Comparison of ENCODE assay signal across 1 cellular context in genomic region chr2:160562730-160563129, GRCh38.
TF ChIP-seq lines count a peak whose summit lies in the region.

No MANE protein-coding gene starts in this region.

TF ChIP-seq in A549, 52 proteins besides CTCF, POLR2A, EP300 and RAD21 (continued from another document):
- TF ChIP-seq GATA3 (IDR thresholded peaks at IDR 0.05; ENCODE audit: borderline replicate concordance), result peak; percentile 72; the same call in 1 of the 2 replicates
